21 cellular contexts compared by ENCODE assay signal in genomic region chr5:169758886-169759285, GRCh38.
"Had no signal": no experiment of that assay in that cellular context is flagged by ENCODE, and none has a peak within 500 bp of the region (broad histone marks: within the 10 kb centered on the region; RNA-seq: fewer than 3 reads in every experiment).

No MANE protein-coding gene starts in this region.

- H3K27ac ChIP-seq: foreskin keratinocyte, parathyroid adenoma, prostate gland, right lobe of liver, suprapubic skin, tibial artery, upper lobe of left lung, uterus had no signal

- H3K27me3 ChIP-seq: foreskin keratinocyte, right lobe of liver, suprapubic skin, tibial artery, upper lobe of left lung, uterus had no signal

- H3K36me3 ChIP-seq: prostate gland, right lobe of liver, suprapubic skin, tibial artery, upper lobe of left lung, uterus had no signal

- H3K9ac ChIP-seq: parathyroid adenoma had no signal

- H3K79me2 ChIP-seq: parathyroid adenoma had no signal

- DNase-seq: endodermal cell; erythroblast; foreskin keratinocyte; immature natural killer cell; kidney; left colon; left ventricle myocardium superior; mesenchymal stem cell; naive B cell; retina; right lobe of liver; stimulated activated CD4-positive, alpha-beta T cell treated with anti-CD3 and anti-CD28 coated beads, Interleukin-4, amount 100 ng/mL, for 1 hour; stimulated activated CD8-positive, alpha-beta memory T cell treated with anti-CD3 and anti-CD28 coated beads, Interleukin-4, amount 100 ng/mL, for 48 hours; stimulated activated naive CD8-positive, alpha-beta T cell treated with anti-CD3 and anti-CD28 coated beads, Interleukin-15, Interleukin-2, amounts not matched to agents 100 U/mL and 50 U/mL, for 24 hours; tibial artery; upper lobe of left lung; uterus had no signal

- H3K4me1 ChIP-seq: parathyroid adenoma, prostate gland, right lobe of liver, suprapubic skin, tibial artery, upper lobe of left lung, uterus had no signal

- H2AFZ ChIP-seq: parathyroid adenoma had no signal

- H3K4me3 ChIP-seq: lung, prostate gland, right lobe of liver, suprapubic skin, tibial artery, upper lobe of left lung, uterus had no signal

- H3K9me3 ChIP-seq: prostate gland, right lobe of liver, suprapubic skin, tibial artery, upper lobe of left lung, uterus had no signal
